In genomic region chr9:108675708-108676107, GRCh38 we compare ENCODE assay signal across 6 cellular contexts.
"Had no signal": no experiment of that assay in that cellular context is flagged by ENCODE, and none has a peak within 500 bp of the region (broad histone marks: within the 10 kb centered on the region; RNA-seq: fewer than 3 reads in every experiment).

No MANE protein-coding gene starts in this region.

- DNase-seq: HFFc6 had no signal

- H3K4me3 ChIP-seq: GM23338, HAP-1 had no signal

- H3K9me3 ChIP-seq: HAP-1 had no signal

- H3K27ac ChIP-seq: HL-60 had no signal

- H3K4me1 ChIP-seq: HAP-1 had no signal

- ATAC-seq: HCT116, HepG2 had no signal

- H3K36me3 ChIP-seq: HAP-1 had no signal
